In the genomic region with DNA sequence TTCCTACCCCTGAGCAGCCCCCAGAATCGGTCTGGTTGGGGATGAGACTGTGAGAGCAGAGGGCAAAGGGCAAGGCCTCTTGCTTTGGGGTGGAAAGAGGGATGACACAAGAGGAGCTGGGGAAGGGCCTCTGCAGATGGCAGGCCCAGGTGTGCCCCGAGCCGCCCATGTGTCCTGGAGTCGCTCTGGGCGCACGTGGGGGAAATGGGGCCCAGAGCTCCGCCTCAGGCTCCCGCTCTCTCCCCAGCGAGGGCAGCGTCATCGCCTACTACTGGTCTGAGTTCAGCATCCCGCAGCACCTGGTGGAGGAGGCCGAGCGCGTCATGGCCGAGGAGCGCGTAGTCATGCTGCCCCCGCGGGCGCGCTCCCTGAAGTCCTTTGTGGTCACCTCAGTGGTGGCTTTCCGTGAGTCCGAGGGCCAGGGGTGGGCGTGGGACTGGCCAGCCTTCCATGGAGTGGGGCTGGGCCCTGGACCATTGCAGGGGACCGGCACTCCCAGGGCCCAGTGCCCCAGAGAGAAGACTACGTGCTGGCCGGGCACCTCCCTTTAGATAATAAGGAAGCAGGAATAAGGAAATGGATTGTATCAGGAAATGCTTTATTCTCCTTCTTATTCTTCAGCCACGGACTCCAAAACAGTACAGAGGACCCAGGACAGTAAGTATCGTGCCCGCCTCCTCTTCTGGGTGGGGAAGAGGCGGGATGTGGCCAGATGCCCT, we compare ENCODE assay signal across 21 cellular contexts. TPM values are rescaled to one million over a fixed set of nuclear protein-coding genes. Genes with fewer than 3 reads are reported as not detected.
A peak's percentile ranks its signal among the peaks of the same experiment; 100 is the strongest.
DNase-seq lines count a peak whose midpoint lies in the region; ATAC-seq and TF ChIP-seq lines count a peak whose summit lies in the region.
"Had no signal": no experiment of that assay in that cellular context is flagged by ENCODE, and none has a peak within 500 bp of the region (broad histone marks: within the 10 kb centered on the region; RNA-seq: fewer than 3 reads in every experiment).

No MANE protein-coding gene starts in this region.

- no peak overlapping the region for H2BK12ac ChIP-seq in neuronal stem cell (ENCODE audit: low read length)

- H4K91ac ChIP-seq in neuronal stem cell (ENCODE audit: low read depth, low read length, poor library complexity): no peak overlapping the region

- H3K27me3 ChIP-seq in Peyer's patch (no peaks in the 10 kb centered on the region), neuronal stem cell (ENCODE audit: control insufficient read depth in 3 of 3, insufficient read depth in 3 of 3, low read depth in 1 of 3, low read length in 3 of 3) (no peaks in the 10 kb centered on the region)

- H2BK120ac ChIP-seq in neuronal stem cell (ENCODE audit: low read depth, low read length): no peak overlapping the region

- peak overlapping the region in 3 of 4 donors; percentile 76 to 99 (median 98) for H3K27ac ChIP-seq in Peyer's patch
- no peak overlapping the region for H3K27ac ChIP-seq in neuronal stem cell (replicated peaks; ENCODE audit: low read length)
- H3K27ac ChIP-seq: RWPE1, thoracic aorta had no signal

- peak overlapping the region; percentile 18 for H3K23ac ChIP-seq in neuronal stem cell (ENCODE audit: low read depth, low read length, poor library complexity)

- H4K8ac ChIP-seq in neuronal stem cell (ENCODE audit: low read depth, low read length): no peak overlapping the region

- no peak overlapping the region for H2AK5ac ChIP-seq in neuronal stem cell (ENCODE audit: low read depth, low read length)

- H3K79me1 ChIP-seq in neuronal stem cell (ENCODE audit: low read depth, low read length): no peaks in the 10 kb centered on the region

- H3K18ac ChIP-seq in neuronal stem cell (ENCODE audit: low read length): peak overlapping the region; percentile 19

- WGBS in neuronal stem cell (ENCODE audit: extremely low coverage in 2 of 2, insufficient read length in 2 of 2, insufficient replicate concordance in 1 of 2), 2 donors: no CpG with 5 or more reads among the region's 32 CpGs

- H3K4ac ChIP-seq in neuronal stem cell (ENCODE audit: low read length): no peak overlapping the region

- H3K36me3 ChIP-seq in Peyer's patch (peaks cover 0 to 24% (median 0%) of the 10 kb centered on the region in 3 donors), neuronal stem cell (replicated peaks in 1 of 2; ENCODE audit: control insufficient read depth in 2 of 2, insufficient read depth in 2 of 2, low read length in 2 of 2) (no peaks in the 10 kb centered on the region)
- H3K36me3 ChIP-seq: thoracic aorta had no signal

- peak in 2 of 6 experiments; percentile 16 to 18 for TF ChIP-seq CTCF in Peyer's patch (IDR thresholded peaks at IDR 0.05)

- peak overlapping the region; percentile 47 for H3K14ac ChIP-seq in neuronal stem cell (ENCODE audit: low read length)

- TF ChIP-seq POLR2A in Peyer's patch (IDR thresholded peaks at IDR 0.05): peak; percentile 27 to 56

- peaks cover 0 to 54% (median 9%) of the 10 kb centered on the region in 4 donors for H3K4me1 ChIP-seq in Peyer's patch
- H3K4me1 ChIP-seq in neuronal stem cell (ENCODE audit: control insufficient read depth in 2 of 2, insufficient read depth in 1 of 2, low read depth in 1 of 2, low read length in 2 of 2): no peaks in the 10 kb centered on the region

- DNase-seq in CD1c-positive myeloid dendritic cell (ENCODE audit: extremely low spot score): peak; percentile 39
- DNase-seq in Peyer's patch: peak in 2 of 3 donors; percentile 81 to 83
- peak; percentile 43 for DNase-seq in iPS-NIHi11 (ENCODE audit: low spot score)
- DNase-seq in neuronal stem cell (ENCODE audit: low spot score): no peak
- no peak for DNase-seq in UCSD-AML1 (lab: John Stamatoyannopoulos, UW; ENCODE audit: unreplicated experiment)
- DNase-seq in GM03348 (ENCODE audit: low spot score): no peak
- DNase-seq in NCI-H146 (lab: John Stamatoyannopoulos, UW): no peak
- DNase-seq: activated CD4-positive, alpha-beta T cell treated with anti-CD3 and anti-CD28 coated beads, Interleukin-2, amount 50 U/mL, for 1 hour; activated CD8-positive, alpha-beta memory T cell treated with anti-CD3 and anti-CD28 coated beads, Interleukin-2, amount 10 ng/mL, durations not matched to agents 7 days and 5 days; activated naive CD4-positive, alpha-beta T cell treated with anti-CD3 and anti-CD28 coated beads for 36 hours; activated T-cell treated with anti-CD3 and anti-CD28 coated beads, Interleukin-2, amount 50 U/mL, for 72 hours; amniotic stem cell; C1 segment of cervical spinal cord; mesenchymal stem cell; naive thymus-derived CD8-positive, alpha-beta T cell; NCI-H1694; NCI-H2171 treated with DMSO at 0.1 percent for 48 hours; NCI-H526 treated with DMSO at 0.1 percent for 48 hours had no signal

- no peak overlapping the region for H3K9ac ChIP-seq in neuronal stem cell (ENCODE audit: low read depth, low read length, poor library complexity)

- no peak overlapping the region for H2AFZ ChIP-seq in neuronal stem cell (ENCODE audit: low read length)

- no peak overlapping the region for H3K4me2 ChIP-seq in neuronal stem cell (ENCODE audit: insufficient read depth, low read length, poor library complexity, severe bottlenecking)

- peak overlapping the region in 2 of 4 donors; percentile 44 to 51 for H3K4me3 ChIP-seq in Peyer's patch
- H3K4me3 ChIP-seq in neuronal stem cell (ENCODE audit: low read length in 2 of 2): no peak overlapping the region
- H3K4me3 ChIP-seq: thoracic aorta had no signal

- H3K9me3 ChIP-seq in Peyer's patch: no peaks in the 10 kb centered on the region
- H3K9me3 ChIP-seq in neuronal stem cell (replicated peaks in 1 of 2; ENCODE audit: control insufficient read depth in 2 of 2, insufficient read depth in 1 of 2, low read depth in 1 of 2, low read length in 2 of 2): peaks cover 0 to 1% of the 10 kb centered on the region in 2 donors
- H3K9me3 ChIP-seq: thoracic aorta had no signal

- no peak for ATAC-seq in HG02884 (IDR thresholded peaks at IDR 0.05; ENCODE audit: unreplicated experiment)
- ATAC-seq: activated CD8-positive, alpha-beta memory T cell treated with anti-CD3 and anti-CD28 coated beads, Interleukin-2, amount 10 ng/mL, durations not matched to agents 7 days and 5 days; activated T-cell treated with anti-CD3 and anti-CD28 coated beads, Interleukin-2, amount 50 U/mL, for 72 hours; naive thymus-derived CD8-positive, alpha-beta T cell had no signal

- no peak overlapping the region for H2BK5ac ChIP-seq in neuronal stem cell (ENCODE audit: low read length)

- no peak overlapping the region for H2BK15ac ChIP-seq in neuronal stem cell (ENCODE audit: low read length)

RNA-seq across cellular contexts. Expression of a gene that starts 30.1 kb away (rescaled TPM):
- 100 to 1,000 TPM; 104 to 469 (median 424) TPM for total RNA-seq in Peyer's patch
- 0.73 TPM for polyA plus RNA-seq in neuronal stem cell (2013, experiment 1 of 2)
- 0.58 TPM for polyA plus RNA-seq in neuronal stem cell (2013, experiment 2 of 2)
- total RNA-seq: activated CD8-positive, alpha-beta memory T cell treated with anti-CD3 and anti-CD28 coated beads, Interleukin-2, amount 10 ng/mL, durations not matched to agents 7 days and 5 days; activated naive CD4-positive, alpha-beta T cell treated with anti-CD3 and anti-CD28 coated beads for 36 hours; activated T-cell treated with anti-CD3 and anti-CD28 coated beads, Interleukin-2, amount 50 U/mL, for 72 hours had no signal
- polyA plus RNA-seq: naive thymus-derived CD8-positive, alpha-beta T cell had no signal

Comparison
In these comparisons a context has a peak if more than half of its experiments do, and no peak if none do; other contexts are left out.
1. DNase-seq: peak in CD1c-positive myeloid dendritic cell (single experiment), Peyer's patch (2 of 3) and iPS-NIHi11 (single experiment); none in neuronal stem cell (single experiment), UCSD-AML1 (single experiment), GM03348 (single experiment) and NCI-H146 (single experiment).